10 cellular contexts compared by ENCODE assay signal in genomic region chr3:158789592-158789991, GRCh38. TPM values are rescaled to one million over a fixed set of nuclear protein-coding genes. Genes with fewer than 3 reads are reported as not detected.
DNase-seq lines count a peak whose midpoint lies in the region; ATAC-seq, FAIRE-seq and TF ChIP-seq lines count a peak whose summit lies in the region.
"Had no signal": no experiment of that assay in that cellular context is flagged by ENCODE, and none has a peak within 500 bp of the region (broad histone marks: within the 10 kb centered on the region; RNA-seq: fewer than 3 reads in every experiment).

No MANE protein-coding gene starts in this region.

- H3K4me3 Mint-ChIP-seq in endothelial cell (ENCODE audit: unreplicated experiment) = no peak overlapping the region

- H3K9ac ChIP-seq in smooth muscle cell (ENCODE audit: low read depth) = no peak overlapping the region

- H3K79me2 ChIP-seq in smooth muscle cell (ENCODE audit: low read depth) = no peaks in the 10 kb centered on the region

- 78% methylated on average over 1 of the region's 1 CpG for WGBS in smooth muscle cell (ENCODE audit: low lambda C conversion rate)

- no peak overlapping the region for H2AFZ ChIP-seq in smooth muscle cell (ENCODE audit: low read depth)

- DNase-seq in NCI-H82 (lab: John Stamatoyannopoulos, UW) (peak; percentile 39), NCI-H82 treated with DMSO at 0.1 percent for 48 hours (lab: John Stamatoyannopoulos, UW; ENCODE audit: unreplicated experiment) (no peak), NCI-H460 (ENCODE audit: extremely low read depth, low read depth) (peak; percentile 40), smooth muscle cell (lab: John Stamatoyannopoulos, UW; ENCODE audit: unreplicated experiment) (no peak), endothelial cell (ENCODE audit: low spot score) (no peak), ureter (ENCODE audit: low spot score) (no peak)

- H3F3A ChIP-seq in smooth muscle cell (ENCODE audit: low read depth) = no peaks in the 10 kb centered on the region

- no peaks in the 10 kb centered on the region for H3K36me3 ChIP-seq in smooth muscle cell (ENCODE audit: low read depth)

- H3K27ac Mint-ChIP-seq in endothelial cell (ENCODE audit: unreplicated experiment) = no peak overlapping the region

- no peaks in the 10 kb centered on the region for H3K9me3 Mint-ChIP-seq in endothelial cell (ENCODE audit: unreplicated experiment)

- no peaks in the 10 kb centered on the region for H3K4me1 ChIP-seq in smooth muscle cell (ENCODE audit: low read depth)

- peaks cover 4% of the 10 kb centered on the region for H3K4me1 Mint-ChIP-seq in endothelial cell (ENCODE audit: unreplicated experiment)

- no peaks in the 10 kb centered on the region for H4K20me1 ChIP-seq in smooth muscle cell (ENCODE audit: low read depth)

- H3K4me2 ChIP-seq in smooth muscle cell = no peak overlapping the region

- H3K36me3 Mint-ChIP-seq in endothelial cell (ENCODE audit: low read depth, unreplicated experiment) = no peaks in the 10 kb centered on the region

- H3K27me3 Mint-ChIP-seq in endothelial cell (ENCODE audit: unreplicated experiment) = no peaks in the 10 kb centered on the region

- peak; percentile 48 for FAIRE-seq in endometrium (lab: Jason Lieb, UNC)

- no peaks in the 10 kb centered on the region for H3K27me3 ChIP-seq in smooth muscle cell (ENCODE audit: low read depth)

- TF ChIP-seq CTCF in smooth muscle cell (IDR thresholded peaks at IDR 0.05; ENCODE audit: borderline replicate concordance, insufficient read depth, poor library complexity, severe bottlenecking) (peak; percentile 34), endothelial cell (IDR thresholded peaks at IDR 0.05; ENCODE audit: unreplicated experiment) (no peak)

- no peak overlapping the region for H3K27ac ChIP-seq in smooth muscle cell (ENCODE audit: low read depth)
- H3K27ac ChIP-seq: epithelial cell of prostate, SK-N-MC had no signal

- no peaks in the 10 kb centered on the region for H3K9me3 ChIP-seq in smooth muscle cell (replicated peaks; ENCODE audit: low read depth)

- no peak overlapping the region for H3K4me3 ChIP-seq in smooth muscle cell
- H3K4me3 ChIP-seq: SK-N-MC had no signal

- ATAC-seq in GM19395 (IDR thresholded peaks at IDR 0.05; ENCODE audit: unreplicated experiment) = no peak

RNA-seq across cellular contexts. Expression of gene MFSD1, which starts 12.3 kb away (rescaled TPM):
- total RNA-seq in NCI-H460 (2014; rRNA removed; shearing (Covaris generic)) = 28.6 and 30.9 TPM in 2 replicates
- 38.5 and 42.1 TPM in 2 replicates for polyA plus RNA-seq in NCI-H460 (2014; cell fraction: nucleus; rRNA removed)
- 91.5 and 95.0 TPM in 2 replicates for total RNA-seq in smooth muscle cell
- polyA plus RNA-seq in smooth muscle cell = 60.1 and 64.7 TPM in 2 replicates
- 24.8 TPM for total RNA-seq in endothelial cell (ENCODE audit: unreplicated experiment)
- 67.6 TPM for total RNA-seq in ureter

RNA-seq across cellular contexts. Expression of gene RARRES1, which starts 57.3 kb away (rescaled TPM):
- not detected in 2 replicates for total RNA-seq in NCI-H460 (2014; rRNA removed; shearing (Covaris generic))
- polyA plus RNA-seq in NCI-H460 (2014; cell fraction: nucleus; rRNA removed) = not detected in 2 replicates
- total RNA-seq in smooth muscle cell (9.8 and 15.3 TPM in 2 replicates), endothelial cell (ENCODE audit: unreplicated experiment) (not detected), ureter (48.5 TPM)
- 6.6 and 10.2 TPM in 2 replicates for polyA plus RNA-seq in smooth muscle cell

Comparison
In these comparisons a context has a peak if more than half of its experiments do, and no peak if none do; other contexts are left out.
1. DNase-seq: peak in NCI-H82 (single experiment) and NCI-H460 (single experiment); none in NCI-H82 treated with DMSO at 0.1 percent for 48 hours (single experiment), smooth muscle cell (single experiment), endothelial cell (single experiment) and ureter (single experiment).